14 cellular contexts compared by ENCODE assay signal in the genomic region with DNA sequence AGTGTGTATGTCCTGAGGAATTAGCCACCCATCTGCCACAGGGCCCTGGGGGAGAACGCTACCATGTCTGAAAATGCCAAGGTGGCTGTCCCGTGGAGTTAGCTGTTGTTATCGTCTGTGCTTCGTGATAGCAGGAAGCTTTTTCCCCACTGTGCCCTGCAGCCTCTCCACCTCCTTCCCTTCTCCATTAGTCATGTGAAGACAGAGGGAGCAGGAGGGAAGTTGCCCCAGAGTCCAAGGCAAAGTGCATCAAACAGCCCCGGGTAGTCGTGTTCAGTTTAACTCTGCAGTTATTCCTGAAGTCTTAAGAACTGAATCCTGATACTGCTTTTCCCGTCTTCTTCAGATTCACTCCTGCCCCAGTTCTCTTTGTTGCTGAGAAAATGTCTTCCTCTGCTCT. TPM values are rescaled to one million over a fixed set of nuclear protein-coding genes. Genes with fewer than 3 reads are reported as not detected.
"Had no signal": no experiment of that assay in that cellular context is flagged by ENCODE, and none has a peak within 500 bp of the region (broad histone marks: within the 10 kb centered on the region; RNA-seq: fewer than 3 reads in every experiment).

No MANE protein-coding gene starts in this region.

RNA-seq across cellular contexts. Expression of gene MRGPRE, which starts 30.3 kb away (rescaled TPM):
- total RNA-seq: stomach, subcutaneous adipose tissue, temporal lobe, thoracic aorta, transverse colon, urinary bladder, vagina had no signal
- polyA plus RNA-seq: stomach had no signal

RNA-seq across cellular contexts. Expression of gene MRGPRG, which starts 43.9 kb away (rescaled TPM):
- total RNA-seq: stomach, subcutaneous adipose tissue, suprapubic skin, temporal lobe, thoracic aorta, thyroid gland, tibial nerve, transverse colon, upper lobe of left lung, ureter, urinary bladder, uterus, vagina had no signal
- polyA plus RNA-seq: stomach, thymus, urinary bladder had no signal
